In genomic region chr18:77058186-77058847, GRCh38 we compare ENCODE assay signal across 14 cellular contexts.
A peak's percentile ranks its signal among the peaks of the same experiment; 100 is the strongest.
DNase-seq lines count a peak whose midpoint lies in the region; ATAC-seq and TF ChIP-seq lines count a peak whose summit lies in the region.
"Had no signal": no experiment of that assay in that cellular context is flagged by ENCODE, and none has a peak within 500 bp of the region (broad histone marks: within the 10 kb centered on the region; RNA-seq: fewer than 3 reads in every experiment).

No MANE protein-coding gene starts in this region.

- H3K4me3 ChIP-seq in adipocyte (ENCODE audit: low read length) (peak overlapping the region; percentile 30), ovary (no peak overlapping the region), transverse colon (no peak overlapping the region)

- H3K27ac ChIP-seq in ovary (no peak overlapping the region), transverse colon (peak overlapping the region; percentile 44 to 69 (median 57))
- H3K27ac ChIP-seq: epithelial cell of prostate had no signal

- H3K9me3 ChIP-seq in adipocyte (ENCODE audit: control insufficient read depth, low read length) = no peaks in the 10 kb centered on the region
- no peaks in the 10 kb centered on the region for H3K9me3 ChIP-seq in ovary
- no peaks in the 10 kb centered on the region for H3K9me3 ChIP-seq in transverse colon

- no peak for ATAC-seq in Right ventricle myocardium inferior
- no peak for ATAC-seq in HG03520 (IDR thresholded peaks at IDR 0.05; ENCODE audit: unreplicated experiment)
- ATAC-seq in HG03565 (IDR thresholded peaks at IDR 0.05; ENCODE audit: unreplicated experiment) = no peak
- ATAC-seq: CD8-positive, alpha-beta T cell; HepG2 had no signal

- no peaks in the 10 kb centered on the region for H3K27me3 ChIP-seq in adipocyte (replicated peaks; ENCODE audit: control insufficient read depth, insufficient read depth, low read length)
- H3K27me3 ChIP-seq in ovary = no peaks in the 10 kb centered on the region
- no peaks in the 10 kb centered on the region for H3K27me3 ChIP-seq in transverse colon

- no peak for TF ChIP-seq CTCF in ovary (IDR thresholded peaks at IDR 0.05)
- no peak for TF ChIP-seq CTCF in transverse colon (IDR thresholded peaks at IDR 0.05)

- TF ChIP-seq POLR2A in ovary (IDR thresholded peaks at IDR 0.05) (no peak), transverse colon (IDR thresholded peaks at IDR 0.05) (no peak)

- DNase-seq in adipocyte (ENCODE audit: low read depth) (no peak), Right ventricle myocardium inferior (ENCODE audit: missing footprints) (peak; percentile 80), ovary (peak in 3 of 5 donors; percentile 22 to 76 (median 51)), transverse colon (no peak), NCI-H524 treated with DMSO at 0.1 percent for 48 hours (lab: John Stamatoyannopoulos, UW) (no peak)
- DNase-seq: activated CD4-positive, CD25-positive, alpha-beta regulatory T cell; activated naive CD8-positive, alpha-beta T cell treated with anti-CD3 and anti-CD28 coated beads for 36 hours; activated T-cell treated with anti-CD3 and anti-CD28 coated beads for 4 hours; CD8-positive, alpha-beta T cell; NCI-H2227 treated with DMSO at 0.1 percent for 48 hours had no signal

- TF ChIP-seq EP300 in ovary (IDR thresholded peaks at IDR 0.05) = no peak
- no peak for TF ChIP-seq EP300 in transverse colon (IDR thresholded peaks at IDR 0.05; ENCODE audit: low read depth)

- intact Hi-C loops in Right ventricle myocardium inferior (cut with DNase I) = loop anchor here (5.0 kb wide), 2 partner anchors 74 to 154 kb away; partner anchors contain the start of gene MBP
- intact Hi-C loops in ovary (cut with DNase I) = loop anchor here in 2 of 4 donors (5.0 to 10.0 kb wide), 2 partner anchors 54 to 61 kb away; no protein-coding TSS in a partner anchor
- intact Hi-C loops in transverse colon (cut with DNase I; ENCODE audit: low total_unique reads) = no loop called here

- in situ Hi-C loops in transverse colon (cut with MboI; ENCODE audit: low pct_ligation_motif_present in 1 of 4, low pct_unique_long_range_greater_than_20kb in 1 of 4, low sequenced_read_pairs in 3 of 4) = no loop called here

- peaks cover 43% of the 10 kb centered on the region for H3K4me1 ChIP-seq in adipocyte (ENCODE audit: control insufficient read depth, insufficient read depth, low read length)
- peaks cover 6% of the 10 kb centered on the region for H3K4me1 ChIP-seq in ovary (ENCODE audit: insufficient read depth)
- peaks cover 16 to 56% (median 34%) of the 10 kb centered on the region in 4 donors for H3K4me1 ChIP-seq in transverse colon

- H3K36me3 ChIP-seq in adipocyte (ENCODE audit: control insufficient read depth, insufficient read depth, low read length, severe bottlenecking) (peaks cover 10% of the 10 kb centered on the region), ovary (no peaks in the 10 kb centered on the region), transverse colon (no peaks in the 10 kb centered on the region)

- peak overlapping the region; percentile 55 for H3K9ac ChIP-seq in adipocyte (ENCODE audit: low read length)

- WGBS in ovary, 3 donors = 79 to 85% (median 83%) methylated on average over 39 of the region's 39 CpGs
- 74% methylated on average over 33 of the region's 39 CpGs; no CpG with 5 or more reads in 1 of the 2 donors for WGBS in transverse colon (ENCODE audit: low coverage in 1 of 2), 2 donors

Comparison
In these comparisons a context has a peak if more than half of its experiments do, and no peak if none do; other contexts are left out.
1. DNase-seq: peak in Right ventricle myocardium inferior (single experiment) and ovary (3 of 5); none in adipocyte (single experiment), transverse colon (single experiment) and NCI-H524 treated with DMSO at 0.1 percent for 48 hours (single experiment).
2. H3K27ac ChIP-seq: peak in transverse colon (4 of 4); none in ovary (0 of 2).